Comparison of ENCODE assay signal across 8 cellular contexts in genomic region chr5:143051244-143052058, GRCh38.
DNase-seq lines count a peak whose midpoint lies in the region; ATAC-seq and TF ChIP-seq lines count a peak whose summit lies in the region.

No MANE protein-coding gene starts in this region.

- peak overlapping the region; percentile 43; the same call in 1 of the 2 replicates for H3K9ac ChIP-seq in IMR-90 (ENCODE audit: low read depth, low read length)

- peak overlapping the region; percentile 62; the same call in 1 of the 2 replicates for H4K5ac ChIP-seq in IMR-90 (ENCODE audit: low read depth, low read length)

- H4K91ac ChIP-seq in IMR-90 (ENCODE audit: insufficient read depth, low read depth, low read length), result peak overlapping the region; percentile 63

- WGBS in IMR-90 (ENCODE audit: extremely low coverage in 2 of 2, insufficient read length in 1 of 2), 2 experiments, result 25% methylated on average over 2 of the region's 7 CpGs; no CpG with 5 or more reads in 1 of the 2 experiments

- CTCF ChIA-PET in IMR-90 (lab: Yijun Ruan, JAX), result interaction anchor here (0.8 kb wide), 2 partner anchors 9 to 28 kb away, joined by 3 to 4 read pairs; no protein-coding TSS in a partner anchor

- H3K4me3 ChIP-seq in IMR-90 (ENCODE audit: insufficient read depth, low read depth, low read length) (no peak overlapping the region), fibroblast of the aortic adventitia (ENCODE audit: low read depth, low read length) (no peak overlapping the region), skeletal muscle cell (ENCODE audit: low read depth, low read length) (no peak overlapping the region)

- peak overlapping the region; percentile 77 for H2BK15ac ChIP-seq in IMR-90 (ENCODE audit: low read depth, low read length)

- in situ Hi-C loops in IMR-90 (cut with MboI; ENCODE audit: low sequenced_read_pairs), result no loop called here

- peak overlapping the region; percentile 85 for H3K23ac ChIP-seq in IMR-90 (ENCODE audit: low read depth, low read length)

- dilution Hi-C loops in IMR-90 (cut with HindIII; ENCODE audit: low sequenced_read_pairs, unreplicated experiment), result no loop called here

- peaks cover 9% of the 10 kb centered on the region for H3K4me1 ChIP-seq in IMR-90 (ENCODE audit: control insufficient read depth, insufficient read depth, low read length)

- H3K36me3 ChIP-seq in IMR-90 (ENCODE audit: control insufficient read depth, insufficient read depth, low read length), result no peaks in the 10 kb centered on the region

- peak overlapping the region; percentile 71; the same call in 1 of the 2 replicates for H3K27ac ChIP-seq in IMR-90 (ENCODE audit: insufficient read depth, low read length)

- peak overlapping the region; percentile 8 for H2AK9ac ChIP-seq in IMR-90 (replicated peaks; ENCODE audit: low read depth, low read length, poor library complexity)

- H4K20me1 ChIP-seq in IMR-90 (ENCODE audit: insufficient read depth, low read length), result no peaks in the 10 kb centered on the region

- H3K4ac ChIP-seq in IMR-90 (ENCODE audit: low read depth, low read length), result peak overlapping the region; percentile 86

- TF ChIP-seq RAD21 in IMR-90 (IDR thresholded peaks at IDR 0.05; ENCODE audit: low read length), result no peak

- H2BK20ac ChIP-seq in IMR-90 (ENCODE audit: low read depth, low read length), result peak overlapping the region; percentile 85

- POLR2A ChIA-PET in IMR-90 (lab: Charles Lee; ENCODE audit: unreplicated experiment), result no interaction called here

- H2BK120ac ChIP-seq in IMR-90 (ENCODE audit: low read depth, low read length), result peak overlapping the region; percentile 93

- DNase-seq in COLO668 (lab: John Stamatoyannopoulos, UW; ENCODE audit: unreplicated experiment), result peak; percentile 16
- DNase-seq in IMR-90, result peak; percentile 90
- peak; percentile 8 for DNase-seq in RKO (ENCODE audit: low spot score)
- peak; percentile 94 for DNase-seq in fibroblast of the aortic adventitia (ENCODE audit: low read depth)
- DNase-seq in skeletal muscle cell (ENCODE audit: low read depth), result peak; percentile 85
- no peak for DNase-seq in foreskin melanocyte
- DNase-seq in GM19240 (ENCODE audit: insufficient read length, low spot score), result no peak

- peak overlapping the region; percentile 54; the same call in 1 of the 2 replicates for H2AK5ac ChIP-seq in IMR-90 (ENCODE audit: low read depth, low read length)

- H2BK5ac ChIP-seq in IMR-90 (ENCODE audit: low read depth, low read length, poor library complexity, severe bottlenecking), result peak overlapping the region; percentile 86

- intact Hi-C loops in IMR-90 (cut with micrococcal nuclease), result no loop called here

- H3K9me3 ChIP-seq in IMR-90 (ENCODE audit: control insufficient read depth, insufficient read depth, low read length), result no peaks in the 10 kb centered on the region

- peak overlapping the region; percentile 21; the same call in 1 of the 2 replicates for H3K56ac ChIP-seq in IMR-90 (ENCODE audit: extremely low read depth, insufficient read depth, low read length)

- H3K27me3 ChIP-seq in IMR-90 (ENCODE audit: control insufficient read depth, insufficient read depth, low read length), result no peaks in the 10 kb centered on the region

- H4K8ac ChIP-seq in IMR-90 (ENCODE audit: low read depth in 2 of 2, low read length in 2 of 2), result peak overlapping the region in 1 of 2 experiments; percentile 90; a peak in 3 of 4 replicates

- no peak for TF ChIP-seq CTCF in IMR-90 (conservative IDR thresholded peaks at IDR 0.05; ENCODE audit: low read depth, low read length)
- no peak for TF ChIP-seq CTCF in fibroblast of the aortic adventitia (IDR thresholded peaks at IDR 0.05; ENCODE audit: insufficient read depth, low read length)

- H3K14ac ChIP-seq in IMR-90 (replicated peaks; ENCODE audit: low read depth, low read length), result peak overlapping the region; percentile 88

- peak overlapping the region; percentile 79 for H2AFZ ChIP-seq in IMR-90 (replicated peaks; ENCODE audit: low read length, poor library complexity)

- peaks cover 6% of the 10 kb centered on the region for H3K9me1 ChIP-seq in IMR-90 (ENCODE audit: insufficient read depth, low read length)

- H3K79me1 ChIP-seq in IMR-90 (ENCODE audit: low read depth in 1 of 2, low read length in 2 of 2), result no peaks in the 10 kb centered on the region

- no TSS peak for BruUV-seq in IMR-90 (replicated peaks; lab: Mats Ljungman, UMichigan)

- H3K4me2 ChIP-seq in IMR-90 (ENCODE audit: low read depth, low read length), result peak overlapping the region; percentile 89

- no peak for TF ChIP-seq POLR2A in IMR-90 (IDR thresholded peaks at IDR 0.05; ENCODE audit: low read depth, low read length)

- peak; percentile 75 for ATAC-seq in IMR-90 (ENCODE audit: low read depth)
- no peak for ATAC-seq in GM21515 (IDR thresholded peaks at IDR 0.05; ENCODE audit: unreplicated experiment)

- H3K18ac ChIP-seq in IMR-90 (ENCODE audit: low read depth, low read length), result peak overlapping the region; percentile 92

TF ChIP-seq in IMR-90, 13 proteins besides CTCF, POLR2A, EP300 and RAD21:
- peak; percentile 100 for TF ChIP-seq CEBPB (IDR thresholded peaks at IDR 0.05; ENCODE audit: low read depth, low read length)
- TF ChIP-seq NFE2L2 (IDR thresholded peaks at IDR 0.05; ENCODE audit: low read depth, low read length), result no peak; the same call in 1 of the 2 replicates

Comparison
In these comparisons a context has a peak if more than half of its experiments do, and no peak if none do; other contexts are left out.
1. DNase-seq: peak in COLO668 (single experiment), IMR-90 (single experiment), RKO (single experiment), fibroblast of the aortic adventitia (single experiment) and skeletal muscle cell (single experiment); none in foreskin melanocyte (single experiment) and GM19240 (single experiment).